Comparison of ENCODE assay signal across 5 cellular contexts in the genomic region with DNA sequence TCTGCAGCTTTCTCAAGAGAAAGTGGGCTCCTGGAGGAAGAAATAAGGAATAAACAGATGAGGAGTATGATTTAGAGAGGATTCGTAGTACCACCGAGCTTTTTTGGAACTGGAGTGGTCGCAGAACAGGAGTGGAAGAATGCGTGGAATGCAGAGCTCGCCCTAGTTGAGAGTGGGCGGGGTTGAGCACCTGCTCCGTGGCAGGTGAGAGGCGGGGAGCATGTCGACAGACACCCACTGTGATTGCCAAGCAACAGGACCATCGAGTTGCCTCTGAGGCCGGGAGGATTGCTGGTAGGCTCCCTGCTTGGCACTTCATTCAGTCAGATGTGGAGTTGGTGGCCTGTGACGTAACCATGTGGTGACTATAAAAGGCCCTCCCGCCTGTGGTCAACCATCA. TPM values are rescaled to one million over a fixed set of nuclear protein-coding genes. Genes with fewer than 3 reads are reported as not detected.
"Had no signal": no experiment of that assay in that cellular context is flagged by ENCODE, and none has a peak within 500 bp of the region (broad histone marks: within the 10 kb centered on the region; RNA-seq: fewer than 3 reads in every experiment).

No MANE protein-coding gene starts in this region.

RNA-seq across cellular contexts. Expression of gene H2BW2, which starts 15.2 kb away (rescaled TPM):
- total RNA-seq: GM23248, H4, H7, H9, HFFc6 had no signal
- polyA plus RNA-seq: GM23248 had no signal

RNA-seq across cellular contexts. Expression of gene H2BW1, which starts 41.4 kb away (rescaled TPM):
- total RNA-seq: GM23248, H4, H7, HFFc6 had no signal
- polyA plus RNA-seq: GM23248 had no signal

RNA-seq across cellular contexts. Expression of gene ZCCHC18, which starts 57.4 kb away (rescaled TPM):
- total RNA-seq: GM23248 had no signal
